Comparison of ENCODE assay signal across 24 cellular contexts in the genomic region with DNA sequence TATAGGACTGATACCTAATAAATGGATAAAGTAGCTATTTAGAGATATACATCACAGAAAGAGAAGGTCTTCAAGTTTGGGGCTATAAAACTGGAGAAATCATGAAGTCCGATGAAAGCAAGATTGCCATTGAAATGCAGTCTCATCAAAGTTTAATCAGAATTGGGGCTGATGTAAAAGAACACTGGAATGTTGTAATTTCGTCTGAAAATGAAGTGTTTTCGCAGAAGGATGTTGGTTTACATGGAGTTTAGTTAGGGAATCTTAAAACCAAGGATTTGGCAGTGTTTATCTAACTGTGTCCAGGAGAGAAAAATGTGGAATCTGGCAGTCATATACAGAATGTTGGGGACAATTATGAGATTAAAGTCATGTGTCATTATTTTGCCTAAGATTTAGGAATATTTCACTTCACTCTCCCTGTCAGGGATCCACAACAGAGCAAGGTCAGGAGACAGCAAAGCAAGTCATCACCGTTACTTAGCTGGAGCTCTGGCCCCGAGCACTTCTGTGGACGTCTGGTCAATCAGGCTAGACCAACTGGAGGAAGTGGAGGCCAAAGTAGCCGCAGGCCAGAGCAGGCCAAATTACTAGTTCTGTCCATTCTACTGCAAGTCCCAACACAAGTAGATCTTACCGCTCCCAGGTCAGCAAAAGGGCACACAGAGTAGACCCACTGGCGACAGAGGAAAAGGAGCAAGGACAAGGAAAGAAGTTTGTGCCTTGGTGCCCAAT. TPM values are rescaled to one million over a fixed set of nuclear protein-coding genes. Genes with fewer than 3 reads are reported as not detected.
"Had no signal": no experiment of that assay in that cellular context is flagged by ENCODE, and none has a peak within 500 bp of the region (broad histone marks: within the 10 kb centered on the region; RNA-seq: fewer than 3 reads in every experiment).

No MANE protein-coding gene starts in this region.

- H3K4me3 ChIP-seq: hepatocyte, left ventricle myocardium inferior, lung, ovary, right atrium auricular region, right lobe of liver, smooth muscle cell, tibial nerve, uterus had no signal

- H3K79me2 ChIP-seq: hepatocyte had no signal

- H2AFZ ChIP-seq: hepatocyte had no signal

- H3K9me3 ChIP-seq: left ventricle myocardium inferior, ovary, right atrium auricular region, right lobe of liver, tibial nerve, uterus had no signal

- H3K4me2 ChIP-seq: hepatocyte, smooth muscle cell had no signal

- H3K4me1 ChIP-seq: left ventricle myocardium inferior, right atrium auricular region, tibial nerve, uterus had no signal

- H3K27me3 ChIP-seq: hepatocyte, ovary, right atrium auricular region, right lobe of liver, tibial nerve, uterus had no signal

- H3K27ac ChIP-seq: hepatocyte, left ventricle myocardium inferior, right atrium auricular region, right lobe of liver, tibial nerve, uterus had no signal

- ATAC-seq: naive thymus-derived CD8-positive, alpha-beta T cell; right lobe of liver; stimulated activated memory B cell treated with anti-CD40 and anti-IgM and Interleukin-4, amounts not matched to agents 10 μg/mL and 1 μg/mL and 100 μg/mL, for 72 hours; stimulated activated naive CD8-positive, alpha-beta T cell treated with anti-CD3 and anti-CD28 coated beads, Interleukin-15, amount 100 ng/mL, for 72 hours had no signal

- DNase-seq: immature natural killer cell; left ventricle myocardium inferior; mesendoderm; naive thymus-derived CD8-positive, alpha-beta T cell; ovary; right lobe of liver; stimulated activated CD4-positive, alpha-beta T cell treated with anti-CD3 and anti-CD28 coated beads, Interleukin-1b, Interleukin-23, amount 100 ng/mL, for 48 hours; stimulated activated CD4-positive, alpha-beta T cell treated with anti-CD3 and anti-CD28 coated beads, Interleukin-2, amount 100 ng/mL, for 48 hours; stimulated activated CD4-positive, alpha-beta T cell treated with anti-CD3 and anti-CD28 coated beads, Interleukin-4, amount 100 ng/mL, for 4 hours; stimulated activated CD8-positive, alpha-beta memory T cell treated with anti-CD3 and anti-CD28 coated beads, Interleukin-4, amount 100 ng/mL, for 48 hours; stimulated activated naive CD4-positive, alpha-beta T cell treated with Interleukin-2 at 50 U/mL for 16 hours; stimulated activated naive CD8-positive, alpha-beta T cell treated with anti-CD3 and anti-CD28 coated beads, Interleukin-15, amount 100 ng/mL, for 72 hours; substantia nigra; uterus had no signal

- H3K36me3 ChIP-seq: left ventricle myocardium inferior, ovary, right atrium auricular region, right lobe of liver, uterus had no signal

RNA-seq across cellular contexts. Expression of a gene that starts 40.8 kb away (rescaled TPM):
- total RNA-seq: kidney epithelial cell; naive thymus-derived CD8-positive, alpha-beta T cell; neural crest cell; progenitor cell of endocrine pancreas; pulmonary artery endothelial cell; smooth muscle cell had no signal
